In the genomic region with DNA sequence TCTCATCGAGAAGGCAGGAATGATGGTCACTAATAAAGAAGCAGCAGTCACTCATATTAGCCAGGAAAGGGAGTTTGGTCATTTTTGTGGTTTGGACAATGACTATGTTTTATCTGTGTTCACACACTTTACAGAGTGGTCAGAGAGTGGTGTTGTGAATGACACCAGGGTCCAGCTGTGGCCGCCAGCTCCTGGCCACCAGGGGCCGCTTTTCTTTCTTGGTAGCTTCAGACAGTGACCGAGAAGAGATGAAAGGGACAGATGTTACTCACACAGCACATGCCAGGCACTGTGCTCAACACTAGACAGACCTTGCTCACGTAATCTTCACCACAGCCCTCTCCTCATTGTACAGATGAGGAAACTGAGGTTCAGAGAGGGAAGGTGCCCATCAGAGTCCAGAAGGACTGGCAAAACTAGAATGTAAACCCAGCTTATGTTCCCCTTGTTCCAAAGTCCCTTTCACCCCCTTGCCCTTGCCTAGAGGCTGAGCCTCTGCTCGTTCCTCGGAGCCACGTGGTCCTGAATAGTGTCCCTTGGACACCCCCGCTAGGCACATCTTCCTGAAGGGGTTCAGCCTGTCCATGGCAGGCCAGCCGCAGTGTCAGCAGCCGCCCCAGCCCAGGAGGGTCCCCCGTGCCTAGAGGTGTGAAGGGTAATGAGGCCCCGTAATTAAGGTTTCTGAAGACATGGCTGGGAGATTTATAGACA, we compare ENCODE assay signal across 1 cellular context.
A peak's percentile ranks its signal among the peaks of the same experiment; 100 is the strongest.
TF ChIP-seq lines count a peak whose summit lies in the region.

No MANE protein-coding gene starts in this region.

TF ChIP-seq in K562, 482 proteins besides CTCF, POLR2A, EP300 and RAD21 (continued from another document and continues in another):
- TF ChIP-seq RFX1 (IDR thresholded peaks at IDR 0.05) (no peak), CEBPG (CRISPR knock-in tag; IDR thresholded peaks at IDR 0.05) (no peak), CEBPG (tag; conservative IDR thresholded peaks at IDR 0.05 in 1 of 2, IDR thresholded peaks at IDR 0.05 in 1 of 2) (no peak), TAL1 (IDR thresholded peaks at IDR 0.05) (peak; percentile 53), EZH2 (IDR thresholded peaks at IDR 0.05; ENCODE audit: borderline replicate concordance, low read depth, low read length) (no peak), SMC3 (conservative IDR thresholded peaks at IDR 0.05; ENCODE audit: insufficient read depth, low read depth, low read length) (0 out of 2 replicates have a peak, but pooled peaks have one; percentile 41), ZNF354B (CRISPR knock-in tag; IDR thresholded peaks at IDR 0.05) (no peak), TBL1XR1 (IDR thresholded peaks at IDR 0.05; ENCODE audit: low read length in 2 of 2) (0 out of 4 replicates have a peak, but pooled peaks of 1 of the 2 experiments have one; percentile 32), CBFA2T2 (conservative IDR thresholded peaks at IDR 0.05) (peak; percentile 59), GATAD2B (IDR thresholded peaks at IDR 0.05; ENCODE audit: borderline replicate concordance) (no peak), FOXJ2 (tag; IDR thresholded peaks at IDR 0.05) (no peak), KLF16 (IDR thresholded peaks at IDR 0.05) (peak; percentile 76), CC2D1A (IDR thresholded peaks at IDR 0.05) (no peak)
- TF ChIP-seq, protein P1, sequence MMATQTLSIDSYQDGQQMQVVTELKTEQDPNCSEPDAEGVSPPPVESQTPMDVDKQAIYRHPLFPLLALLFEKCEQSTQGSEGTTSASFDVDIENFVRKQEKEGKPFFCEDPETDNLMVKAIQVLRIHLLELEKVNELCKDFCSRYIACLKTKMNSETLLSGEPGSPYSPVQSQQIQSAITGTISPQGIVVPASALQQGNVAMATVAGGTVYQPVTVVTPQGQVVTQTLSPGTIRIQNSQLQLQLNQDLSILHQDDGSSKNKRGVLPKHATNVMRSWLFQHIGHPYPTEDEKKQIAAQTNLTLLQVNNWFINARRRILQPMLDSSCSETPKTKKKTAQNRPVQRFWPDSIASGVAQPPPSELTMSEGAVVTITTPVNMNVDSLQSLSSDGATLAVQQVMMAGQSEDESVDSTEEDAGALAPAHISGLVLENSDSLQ (IDR thresholded peaks at IDR 0.05), result peak; percentile 91
- TF ChIP-seq, protein P2, sequence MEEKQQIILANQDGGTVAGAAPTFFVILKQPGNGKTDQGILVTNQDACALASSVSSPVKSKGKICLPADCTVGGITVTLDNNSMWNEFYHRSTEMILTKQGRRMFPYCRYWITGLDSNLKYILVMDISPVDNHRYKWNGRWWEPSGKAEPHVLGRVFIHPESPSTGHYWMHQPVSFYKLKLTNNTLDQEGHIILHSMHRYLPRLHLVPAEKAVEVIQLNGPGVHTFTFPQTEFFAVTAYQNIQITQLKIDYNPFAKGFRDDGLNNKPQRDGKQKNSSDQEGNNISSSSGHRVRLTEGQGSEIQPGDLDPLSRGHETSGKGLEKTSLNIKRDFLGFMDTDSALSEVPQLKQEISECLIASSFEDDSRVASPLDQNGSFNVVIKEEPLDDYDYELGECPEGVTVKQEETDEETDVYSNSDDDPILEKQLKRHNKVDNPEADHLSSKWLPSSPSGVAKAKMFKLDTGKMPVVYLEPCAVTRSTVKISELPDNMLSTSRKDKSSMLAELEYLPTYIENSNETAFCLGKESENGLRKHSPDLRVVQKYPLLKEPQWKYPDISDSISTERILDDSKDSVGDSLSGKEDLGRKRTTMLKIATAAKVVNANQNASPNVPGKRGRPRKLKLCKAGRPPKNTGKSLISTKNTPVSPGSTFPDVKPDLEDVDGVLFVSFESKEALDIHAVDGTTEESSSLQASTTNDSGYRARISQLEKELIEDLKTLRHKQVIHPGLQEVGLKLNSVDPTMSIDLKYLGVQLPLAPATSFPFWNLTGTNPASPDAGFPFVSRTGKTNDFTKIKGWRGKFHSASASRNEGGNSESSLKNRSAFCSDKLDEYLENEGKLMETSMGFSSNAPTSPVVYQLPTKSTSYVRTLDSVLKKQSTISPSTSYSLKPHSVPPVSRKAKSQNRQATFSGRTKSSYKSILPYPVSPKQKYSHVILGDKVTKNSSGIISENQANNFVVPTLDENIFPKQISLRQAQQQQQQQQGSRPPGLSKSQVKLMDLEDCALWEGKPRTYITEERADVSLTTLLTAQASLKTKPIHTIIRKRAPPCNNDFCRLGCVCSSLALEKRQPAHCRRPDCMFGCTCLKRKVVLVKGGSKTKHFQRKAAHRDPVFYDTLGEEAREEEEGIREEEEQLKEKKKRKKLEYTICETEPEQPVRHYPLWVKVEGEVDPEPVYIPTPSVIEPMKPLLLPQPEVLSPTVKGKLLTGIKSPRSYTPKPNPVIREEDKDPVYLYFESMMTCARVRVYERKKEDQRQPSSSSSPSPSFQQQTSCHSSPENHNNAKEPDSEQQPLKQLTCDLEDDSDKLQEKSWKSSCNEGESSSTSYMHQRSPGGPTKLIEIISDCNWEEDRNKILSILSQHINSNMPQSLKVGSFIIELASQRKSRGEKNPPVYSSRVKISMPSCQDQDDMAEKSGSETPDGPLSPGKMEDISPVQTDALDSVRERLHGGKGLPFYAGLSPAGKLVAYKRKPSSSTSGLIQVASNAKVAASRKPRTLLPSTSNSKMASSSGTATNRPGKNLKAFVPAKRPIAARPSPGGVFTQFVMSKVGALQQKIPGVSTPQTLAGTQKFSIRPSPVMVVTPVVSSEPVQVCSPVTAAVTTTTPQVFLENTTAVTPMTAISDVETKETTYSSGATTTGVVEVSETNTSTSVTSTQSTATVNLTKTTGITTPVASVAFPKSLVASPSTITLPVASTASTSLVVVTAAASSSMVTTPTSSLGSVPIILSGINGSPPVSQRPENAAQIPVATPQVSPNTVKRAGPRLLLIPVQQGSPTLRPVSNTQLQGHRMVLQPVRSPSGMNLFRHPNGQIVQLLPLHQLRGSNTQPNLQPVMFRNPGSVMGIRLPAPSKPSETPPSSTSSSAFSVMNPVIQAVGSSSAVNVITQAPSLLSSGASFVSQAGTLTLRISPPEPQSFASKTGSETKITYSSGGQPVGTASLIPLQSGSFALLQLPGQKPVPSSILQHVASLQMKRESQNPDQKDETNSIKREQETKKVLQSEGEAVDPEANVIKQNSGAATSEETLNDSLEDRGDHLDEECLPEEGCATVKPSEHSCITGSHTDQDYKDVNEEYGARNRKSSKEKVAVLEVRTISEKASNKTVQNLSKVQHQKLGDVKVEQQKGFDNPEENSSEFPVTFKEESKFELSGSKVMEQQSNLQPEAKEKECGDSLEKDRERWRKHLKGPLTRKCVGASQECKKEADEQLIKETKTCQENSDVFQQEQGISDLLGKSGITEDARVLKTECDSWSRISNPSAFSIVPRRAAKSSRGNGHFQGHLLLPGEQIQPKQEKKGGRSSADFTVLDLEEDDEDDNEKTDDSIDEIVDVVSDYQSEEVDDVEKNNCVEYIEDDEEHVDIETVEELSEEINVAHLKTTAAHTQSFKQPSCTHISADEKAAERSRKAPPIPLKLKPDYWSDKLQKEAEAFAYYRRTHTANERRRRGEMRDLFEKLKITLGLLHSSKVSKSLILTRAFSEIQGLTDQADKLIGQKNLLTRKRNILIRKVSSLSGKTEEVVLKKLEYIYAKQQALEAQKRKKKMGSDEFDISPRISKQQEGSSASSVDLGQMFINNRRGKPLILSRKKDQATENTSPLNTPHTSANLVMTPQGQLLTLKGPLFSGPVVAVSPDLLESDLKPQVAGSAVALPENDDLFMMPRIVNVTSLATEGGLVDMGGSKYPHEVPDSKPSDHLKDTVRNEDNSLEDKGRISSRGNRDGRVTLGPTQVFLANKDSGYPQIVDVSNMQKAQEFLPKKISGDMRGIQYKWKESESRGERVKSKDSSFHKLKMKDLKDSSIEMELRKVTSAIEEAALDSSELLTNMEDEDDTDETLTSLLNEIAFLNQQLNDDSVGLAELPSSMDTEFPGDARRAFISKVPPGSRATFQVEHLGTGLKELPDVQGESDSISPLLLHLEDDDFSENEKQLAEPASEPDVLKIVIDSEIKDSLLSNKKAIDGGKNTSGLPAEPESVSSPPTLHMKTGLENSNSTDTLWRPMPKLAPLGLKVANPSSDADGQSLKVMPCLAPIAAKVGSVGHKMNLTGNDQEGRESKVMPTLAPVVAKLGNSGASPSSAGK (IDR thresholded peaks at IDR 0.05), result peak; percentile 88
- TF ChIP-seq, protein P3, sequence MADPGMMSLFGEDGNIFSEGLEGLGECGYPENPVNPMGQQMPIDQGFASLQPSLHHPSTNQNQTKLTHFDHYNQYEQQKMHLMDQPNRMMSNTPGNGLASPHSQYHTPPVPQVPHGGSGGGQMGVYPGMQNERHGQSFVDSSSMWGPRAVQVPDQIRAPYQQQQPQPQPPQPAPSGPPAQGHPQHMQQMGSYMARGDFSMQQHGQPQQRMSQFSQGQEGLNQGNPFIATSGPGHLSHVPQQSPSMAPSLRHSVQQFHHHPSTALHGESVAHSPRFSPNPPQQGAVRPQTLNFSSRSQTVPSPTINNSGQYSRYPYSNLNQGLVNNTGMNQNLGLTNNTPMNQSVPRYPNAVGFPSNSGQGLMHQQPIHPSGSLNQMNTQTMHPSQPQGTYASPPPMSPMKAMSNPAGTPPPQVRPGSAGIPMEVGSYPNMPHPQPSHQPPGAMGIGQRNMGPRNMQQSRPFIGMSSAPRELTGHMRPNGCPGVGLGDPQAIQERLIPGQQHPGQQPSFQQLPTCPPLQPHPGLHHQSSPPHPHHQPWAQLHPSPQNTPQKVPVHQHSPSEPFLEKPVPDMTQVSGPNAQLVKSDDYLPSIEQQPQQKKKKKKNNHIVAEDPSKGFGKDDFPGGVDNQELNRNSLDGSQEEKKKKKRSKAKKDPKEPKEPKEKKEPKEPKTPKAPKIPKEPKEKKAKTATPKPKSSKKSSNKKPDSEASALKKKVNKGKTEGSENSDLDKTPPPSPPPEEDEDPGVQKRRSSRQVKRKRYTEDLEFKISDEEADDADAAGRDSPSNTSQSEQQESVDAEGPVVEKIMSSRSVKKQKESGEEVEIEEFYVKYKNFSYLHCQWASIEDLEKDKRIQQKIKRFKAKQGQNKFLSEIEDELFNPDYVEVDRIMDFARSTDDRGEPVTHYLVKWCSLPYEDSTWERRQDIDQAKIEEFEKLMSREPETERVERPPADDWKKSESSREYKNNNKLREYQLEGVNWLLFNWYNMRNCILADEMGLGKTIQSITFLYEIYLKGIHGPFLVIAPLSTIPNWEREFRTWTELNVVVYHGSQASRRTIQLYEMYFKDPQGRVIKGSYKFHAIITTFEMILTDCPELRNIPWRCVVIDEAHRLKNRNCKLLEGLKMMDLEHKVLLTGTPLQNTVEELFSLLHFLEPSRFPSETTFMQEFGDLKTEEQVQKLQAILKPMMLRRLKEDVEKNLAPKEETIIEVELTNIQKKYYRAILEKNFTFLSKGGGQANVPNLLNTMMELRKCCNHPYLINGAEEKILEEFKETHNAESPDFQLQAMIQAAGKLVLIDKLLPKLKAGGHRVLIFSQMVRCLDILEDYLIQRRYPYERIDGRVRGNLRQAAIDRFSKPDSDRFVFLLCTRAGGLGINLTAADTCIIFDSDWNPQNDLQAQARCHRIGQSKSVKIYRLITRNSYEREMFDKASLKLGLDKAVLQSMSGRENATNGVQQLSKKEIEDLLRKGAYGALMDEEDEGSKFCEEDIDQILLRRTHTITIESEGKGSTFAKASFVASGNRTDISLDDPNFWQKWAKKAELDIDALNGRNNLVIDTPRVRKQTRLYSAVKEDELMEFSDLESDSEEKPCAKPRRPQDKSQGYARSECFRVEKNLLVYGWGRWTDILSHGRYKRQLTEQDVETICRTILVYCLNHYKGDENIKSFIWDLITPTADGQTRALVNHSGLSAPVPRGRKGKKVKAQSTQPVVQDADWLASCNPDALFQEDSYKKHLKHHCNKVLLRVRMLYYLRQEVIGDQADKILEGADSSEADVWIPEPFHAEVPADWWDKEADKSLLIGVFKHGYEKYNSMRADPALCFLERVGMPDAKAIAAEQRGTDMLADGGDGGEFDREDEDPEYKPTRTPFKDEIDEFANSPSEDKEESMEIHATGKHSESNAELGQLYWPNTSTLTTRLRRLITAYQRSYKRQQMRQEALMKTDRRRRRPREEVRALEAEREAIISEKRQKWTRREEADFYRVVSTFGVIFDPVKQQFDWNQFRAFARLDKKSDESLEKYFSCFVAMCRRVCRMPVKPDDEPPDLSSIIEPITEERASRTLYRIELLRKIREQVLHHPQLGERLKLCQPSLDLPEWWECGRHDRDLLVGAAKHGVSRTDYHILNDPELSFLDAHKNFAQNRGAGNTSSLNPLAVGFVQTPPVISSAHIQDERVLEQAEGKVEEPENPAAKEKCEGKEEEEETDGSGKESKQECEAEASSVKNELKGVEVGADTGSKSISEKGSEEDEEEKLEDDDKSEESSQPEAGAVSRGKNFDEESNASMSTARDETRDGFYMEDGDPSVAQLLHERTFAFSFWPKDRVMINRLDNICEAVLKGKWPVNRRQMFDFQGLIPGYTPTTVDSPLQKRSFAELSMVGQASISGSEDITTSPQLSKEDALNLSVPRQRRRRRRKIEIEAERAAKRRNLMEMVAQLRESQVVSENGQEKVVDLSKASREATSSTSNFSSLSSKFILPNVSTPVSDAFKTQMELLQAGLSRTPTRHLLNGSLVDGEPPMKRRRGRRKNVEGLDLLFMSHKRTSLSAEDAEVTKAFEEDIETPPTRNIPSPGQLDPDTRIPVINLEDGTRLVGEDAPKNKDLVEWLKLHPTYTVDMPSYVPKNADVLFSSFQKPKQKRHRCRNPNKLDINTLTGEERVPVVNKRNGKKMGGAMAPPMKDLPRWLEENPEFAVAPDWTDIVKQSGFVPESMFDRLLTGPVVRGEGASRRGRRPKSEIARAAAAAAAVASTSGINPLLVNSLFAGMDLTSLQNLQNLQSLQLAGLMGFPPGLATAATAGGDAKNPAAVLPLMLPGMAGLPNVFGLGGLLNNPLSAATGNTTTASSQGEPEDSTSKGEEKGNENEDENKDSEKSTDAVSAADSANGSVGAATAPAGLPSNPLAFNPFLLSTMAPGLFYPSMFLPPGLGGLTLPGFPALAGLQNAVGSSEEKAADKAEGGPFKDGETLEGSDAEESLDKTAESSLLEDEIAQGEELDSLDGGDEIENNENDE (IDR thresholded peaks at IDR 0.05; ENCODE audit: low read depth, low read length), result no peak
- TF ChIP-seq, protein P4, sequence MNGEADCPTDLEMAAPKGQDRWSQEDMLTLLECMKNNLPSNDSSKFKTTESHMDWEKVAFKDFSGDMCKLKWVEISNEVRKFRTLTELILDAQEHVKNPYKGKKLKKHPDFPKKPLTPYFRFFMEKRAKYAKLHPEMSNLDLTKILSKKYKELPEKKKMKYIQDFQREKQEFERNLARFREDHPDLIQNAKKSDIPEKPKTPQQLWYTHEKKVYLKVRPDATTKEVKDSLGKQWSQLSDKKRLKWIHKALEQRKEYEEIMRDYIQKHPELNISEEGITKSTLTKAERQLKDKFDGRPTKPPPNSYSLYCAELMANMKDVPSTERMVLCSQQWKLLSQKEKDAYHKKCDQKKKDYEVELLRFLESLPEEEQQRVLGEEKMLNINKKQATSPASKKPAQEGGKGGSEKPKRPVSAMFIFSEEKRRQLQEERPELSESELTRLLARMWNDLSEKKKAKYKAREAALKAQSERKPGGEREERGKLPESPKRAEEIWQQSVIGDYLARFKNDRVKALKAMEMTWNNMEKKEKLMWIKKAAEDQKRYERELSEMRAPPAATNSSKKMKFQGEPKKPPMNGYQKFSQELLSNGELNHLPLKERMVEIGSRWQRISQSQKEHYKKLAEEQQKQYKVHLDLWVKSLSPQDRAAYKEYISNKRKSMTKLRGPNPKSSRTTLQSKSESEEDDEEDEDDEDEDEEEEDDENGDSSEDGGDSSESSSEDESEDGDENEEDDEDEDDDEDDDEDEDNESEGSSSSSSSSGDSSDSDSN (IDR thresholded peaks at IDR 0.05; ENCODE audit: borderline replicate concordance in 1 of 2, low read depth in 2 of 2, low read length in 2 of 2), result 0 out of 4 replicates have a peak, but pooled peaks of 1 of the 2 experiments have one; percentile 55
- TF ChIP-seq, protein P5, sequence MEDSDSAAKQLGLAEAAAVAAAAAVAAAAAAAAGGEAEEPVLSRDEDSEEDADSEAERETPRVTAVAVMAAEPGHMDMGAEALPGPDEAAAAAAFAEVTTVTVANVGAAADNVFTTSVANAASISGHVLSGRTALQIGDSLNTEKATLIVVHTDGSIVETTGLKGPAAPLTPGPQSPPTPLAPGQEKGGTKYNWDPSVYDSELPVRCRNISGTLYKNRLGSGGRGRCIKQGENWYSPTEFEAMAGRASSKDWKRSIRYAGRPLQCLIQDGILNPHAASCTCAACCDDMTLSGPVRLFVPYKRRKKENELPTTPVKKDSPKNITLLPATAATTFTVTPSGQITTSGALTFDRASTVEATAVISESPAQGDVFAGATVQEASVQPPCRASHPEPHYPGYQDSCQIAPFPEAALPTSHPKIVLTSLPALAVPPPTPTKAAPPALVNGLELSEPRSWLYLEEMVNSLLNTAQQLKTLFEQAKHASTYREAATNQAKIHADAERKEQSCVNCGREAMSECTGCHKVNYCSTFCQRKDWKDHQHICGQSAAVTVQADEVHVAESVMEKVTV (CRISPR knock-in tag; IDR thresholded peaks at IDR 0.05), result peak; percentile 27; the same call in 1 of the 2 replicates
